In the genomic region with DNA sequence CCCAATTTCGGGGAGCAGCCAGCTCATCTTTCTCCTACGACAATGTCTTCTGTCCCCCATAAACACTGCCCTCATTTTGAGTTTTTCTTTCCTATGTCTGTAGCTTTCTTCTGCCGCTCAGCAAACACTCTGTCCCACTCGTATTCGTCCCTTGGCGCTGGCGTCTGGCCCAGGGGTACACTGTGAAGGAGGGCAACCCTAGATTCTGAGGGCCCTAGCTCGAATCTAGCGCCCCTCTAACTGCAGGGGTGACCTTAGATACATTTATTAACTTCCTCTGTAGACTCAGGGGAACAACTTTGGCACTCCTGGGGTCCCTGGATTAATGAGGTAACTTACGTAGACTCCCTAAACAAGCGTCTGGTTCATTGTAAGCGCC, we compare ENCODE assay signal across 8 cellular contexts. TPM values are rescaled to one million over a fixed set of nuclear protein-coding genes. Genes with fewer than 3 reads are reported as not detected.
DNase-seq lines count a peak whose midpoint lies in the region; ATAC-seq, FAIRE-seq and TF ChIP-seq lines count a peak whose summit lies in the region.

No MANE protein-coding gene starts in this region.

- intact Hi-C loops in PC-3 (cut with micrococcal nuclease) = loop anchor here (5.0 to 10.0 kb wide), 2 partner anchors 50 to 113 kb away; no protein-coding TSS in a partner anchor

- H3K4me1 ChIP-seq in DOHH2 (ENCODE audit: control insufficient read depth, low read length) (peaks cover 41% of the 10 kb centered on the region), PC-3 (ENCODE audit: insufficient read depth, low read length) (peaks cover 20% of the 10 kb centered on the region)

- no peak for TF ChIP-seq POLR2A in GM12891 (IDR thresholded peaks at IDR 0.05; ENCODE audit: low read depth, low read length)

- CTCF ChIA-PET in PC-3 (lab: Charles Lee) = interaction anchor here (0.7 to 1.0 kb wide), 2 partner anchors 51 to 169 kb away, joined by 3 to 6 read pairs; no protein-coding TSS in a partner anchor

- H3K9me2 ChIP-seq in DOHH2 (replicated peaks; ENCODE audit: control insufficient read depth, low read length) (no peaks in the 10 kb centered on the region), PC-3 (replicated peaks; ENCODE audit: low read length) (no peaks in the 10 kb centered on the region)

- H3K4me2 ChIP-seq in DOHH2 (ENCODE audit: low read length) (peak overlapping the region; percentile 100), PC-3 (ENCODE audit: low read length) (peak overlapping the region; percentile 95)

- H3K27me3 ChIP-seq in DOHH2 (ENCODE audit: control insufficient read depth, low read length) = peaks cover 3% of the 10 kb centered on the region; the same call in 1 of the 2 replicates
- H3K27me3 ChIP-seq in PC-3 (ENCODE audit: low read length) = no peaks in the 10 kb centered on the region

- no peak for FAIRE-seq in GM12891 (lab: Jason Lieb, UNC)

- H3K27ac ChIP-seq in DOHH2 (ENCODE audit: low read depth, low read length) (peak overlapping the region; percentile 52), PC-3 (ENCODE audit: low read length) (no peak overlapping the region), epithelial cell of prostate (peak overlapping the region; percentile 79)

- no peaks in the 10 kb centered on the region for H3K27me3 Mint-ChIP-seq in osteocyte (ENCODE audit: unreplicated experiment)

- no peak for TF ChIP-seq CTCF in DOHH2 (IDR thresholded peaks at IDR 0.05; ENCODE audit: low read depth, low read length, poor library complexity, severe bottlenecking)
- no peak for TF ChIP-seq CTCF in PC-3 (conservative IDR thresholded peaks at IDR 0.05; ENCODE audit: low read depth, low read length)
- no peak for TF ChIP-seq CTCF in osteocyte (IDR thresholded peaks at IDR 0.05)

- POLR2A ChIA-PET in PC-3 (lab: Charles Lee; ENCODE audit: unreplicated experiment) = no interaction called here

- H2AFZ ChIP-seq in PC-3 (ENCODE audit: low read length) = peak overlapping the region; percentile 96

- H3K9me3 ChIP-seq in DOHH2 (ENCODE audit: control insufficient read depth, insufficient read depth, low read length) (no peaks in the 10 kb centered on the region), PC-3 (ENCODE audit: low read length) (no peaks in the 10 kb centered on the region)

- no peak overlapping the region for H3K27ac Mint-ChIP-seq in osteocyte (ENCODE audit: unreplicated experiment)

- H3K9me3 Mint-ChIP-seq in osteocyte (ENCODE audit: unreplicated experiment) = no peaks in the 10 kb centered on the region

- peaks cover 13% of the 10 kb centered on the region; the same call in 1 of the 2 replicates for H4K20me1 ChIP-seq in DOHH2 (ENCODE audit: control insufficient read depth, insufficient read depth, low read depth, low read length)
- peaks cover 11% of the 10 kb centered on the region; the same call in 1 of the 2 replicates for H4K20me1 ChIP-seq in PC-3 (ENCODE audit: low read length)

- H3K79me2 ChIP-seq in DOHH2 (ENCODE audit: control insufficient read depth, low read length) (peaks cover 48% of the 10 kb centered on the region), PC-3 (ENCODE audit: low read length) (peaks cover 41% of the 10 kb centered on the region)

- peaks cover 13% of the 10 kb centered on the region for H3F3A ChIP-seq in DOHH2 (ENCODE audit: control insufficient read depth, insufficient read depth)
- no peaks in the 10 kb centered on the region for H3F3A ChIP-seq in PC-3 (ENCODE audit: low read length, unreplicated experiment)

- no peak for DNase-seq in PC-3
- no peak for DNase-seq in epithelial cell of prostate (ENCODE audit: low read depth, low spot score)
- DNase-seq in osteocyte (ENCODE audit: extremely low spot score, unreplicated experiment) = no peak
- no peak for DNase-seq in DMS153 (lab: John Stamatoyannopoulos, UW)
- DNase-seq in GM12891 (ENCODE audit: insufficient read length, low spot score) = no peak

- no TSS peak for BruUV-seq in PC-3 (replicated peaks; lab: Mats Ljungman, UMichigan)

- peaks cover 11% of the 10 kb centered on the region for H3K36me3 ChIP-seq in DOHH2 (ENCODE audit: control insufficient read depth, low read length)
- H3K36me3 ChIP-seq in PC-3 (ENCODE audit: low read depth, low read length) = no peaks in the 10 kb centered on the region; the same call in 1 of the 2 replicates

- no peak for ATAC-seq in PC-3
- no peak for ATAC-seq in GM19397 (IDR thresholded peaks at IDR 0.05; ENCODE audit: unreplicated experiment)
- no peak for ATAC-seq in activated CD4-positive, CD25-positive, alpha-beta regulatory T cell treated with anti-CD3 and anti-CD28 coated beads, Interleukin-2, amount 50 U/mL, for 24 hours

- peak overlapping the region; percentile 91 for H3K9ac ChIP-seq in PC-3 (ENCODE audit: low read length)

- H3K4me3 ChIP-seq in DOHH2 (ENCODE audit: low read length) (peak overlapping the region; percentile 92), PC-3 (ENCODE audit: low read length) (peak overlapping the region; percentile 77)

- H3K4me3 Mint-ChIP-seq in osteocyte (ENCODE audit: unreplicated experiment) = peak overlapping the region; percentile 88

- H3K4me1 Mint-ChIP-seq in osteocyte (ENCODE audit: unreplicated experiment) = peaks cover 32% of the 10 kb centered on the region

- no peaks in the 10 kb centered on the region for H3K36me3 Mint-ChIP-seq in osteocyte (ENCODE audit: unreplicated experiment)

TF ChIP-seq in GM12891, 5 proteins besides CTCF, POLR2A, EP300 and RAD21:
- TF ChIP-seq SPI1 (IDR thresholded peaks at IDR 0.05; ENCODE audit: low read depth, low read length) = no peak

RNA-seq across cellular contexts. Expression of gene LRCH1, which starts 0.7 kb away (rescaled TPM):
- 4.3 and 7.8 TPM in 2 replicates for total RNA-seq in PC-3 (2014; rRNA removed)
- 13.9 and 14.6 TPM in 2 replicates for total RNA-seq in osteocyte
- 19.9 TPM for polyA plus RNA-seq in GM12891 (2012; ENCODE audit: low read depth, missing spikeins)
